17 cellular contexts compared by ENCODE assay signal in the genomic region with DNA sequence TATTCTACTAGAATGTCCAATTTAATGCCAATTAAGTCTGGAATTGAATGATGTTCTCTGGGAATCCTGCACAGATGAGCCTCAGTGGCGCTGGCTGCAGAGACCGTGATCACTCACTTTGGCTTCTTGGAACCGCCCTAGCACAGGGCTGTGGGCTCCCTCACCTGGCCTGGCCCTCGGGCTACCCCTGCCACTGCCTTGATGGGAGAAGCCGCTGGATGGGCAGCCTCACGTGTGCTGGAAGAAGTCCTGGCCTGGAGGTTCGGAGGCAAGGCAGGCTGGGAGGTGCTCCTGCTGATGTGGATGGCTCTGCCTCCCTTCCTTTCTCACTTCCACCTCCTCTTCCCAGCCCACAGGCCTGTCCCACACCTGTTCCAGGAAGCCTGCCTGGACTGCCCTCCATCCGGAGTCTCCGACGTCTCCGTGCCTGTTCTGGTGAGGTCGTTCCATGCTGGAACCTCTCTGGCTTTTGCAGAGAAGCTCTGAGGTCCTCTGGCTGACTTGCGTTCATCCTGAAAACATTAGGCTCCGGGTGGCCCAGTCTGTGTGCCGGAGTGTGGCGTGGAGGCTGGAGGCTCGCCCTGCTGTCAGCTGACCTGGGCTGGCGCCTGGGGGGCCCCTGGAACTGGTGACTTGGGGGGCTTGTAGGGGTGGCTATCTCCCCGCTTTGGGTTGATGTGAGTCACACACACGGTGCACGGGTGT.
A peak's percentile ranks its signal among the peaks of the same experiment; 100 is the strongest.
DNase-seq lines count a peak whose midpoint lies in the region; ATAC-seq and TF ChIP-seq lines count a peak whose summit lies in the region.
"Had no signal": no experiment of that assay in that cellular context is flagged by ENCODE, and none has a peak within 500 bp of the region (broad histone marks: within the 10 kb centered on the region; RNA-seq: fewer than 3 reads in every experiment).

No MANE protein-coding gene starts in this region.

- CTCF ChIA-PET in HEK293 (lab: Yijun Ruan, JAX): no interaction called here
- CTCF ChIA-PET in naive thymus-derived CD4-positive, alpha-beta T cell (lab: Charles Lee): interaction anchor here (1.5 kb wide), 1 partner anchor 16 kb away, joined by 6 read pairs; no protein-coding TSS in a partner anchor

- TF ChIP-seq CTCF in HEK293 (tag by site-specific recombination; IDR thresholded peaks at IDR 0.05): no peak
- TF ChIP-seq CTCF in chondrocyte (IDR thresholded peaks at IDR 0.05): no peak
- TF ChIP-seq CTCF in thyroid gland (IDR thresholded peaks at IDR 0.05): no peak
- no peak for TF ChIP-seq CTCF in foreskin fibroblast (IDR thresholded peaks at IDR 0.05; ENCODE audit: low read depth, low read length)

- H3K36me3 ChIP-seq in HEK293 (ENCODE audit: control insufficient read depth in 2 of 2, insufficient read depth in 1 of 2, low read length in 2 of 2): no peaks in the 10 kb centered on the region
- H3K36me3 ChIP-seq in naive thymus-derived CD4-positive, alpha-beta T cell (ENCODE audit: control insufficient read depth in 2 of 3, insufficient read depth in 3 of 3, low read length in 3 of 3): no peaks in the 10 kb centered on the region
- no peaks in the 10 kb centered on the region for H3K36me3 ChIP-seq in thyroid gland

- H3K4me1 ChIP-seq in HEK293 (ENCODE audit: control insufficient read depth, insufficient read depth, low read length): no peaks in the 10 kb centered on the region
- peaks cover 0 to 33% of the 10 kb centered on the region in 2 donors for H3K4me1 ChIP-seq in naive thymus-derived CD4-positive, alpha-beta T cell (ENCODE audit: control insufficient read depth in 2 of 2, insufficient read depth in 2 of 2, low read length in 2 of 2)
- peaks cover 10 to 38% of the 10 kb centered on the region in 2 donors for H3K4me1 ChIP-seq in thyroid gland

- POLR2A ChIA-PET in HEK293 (lab: Yijun Ruan, JAX): no interaction called here
- POLR2A ChIA-PET in naive thymus-derived CD4-positive, alpha-beta T cell (lab: Charles Lee): interaction anchor here (1.2 to 2.0 kb wide), 2 partner anchors 17 to 19 kb away, joined by 3 to 8 read pairs; no protein-coding TSS in a partner anchor

- H3K4me1 Mint-ChIP-seq in chondrocyte (ENCODE audit: low read depth): peaks cover 34% of the 10 kb centered on the region
- peaks cover 0 to 17% (median 9%) of the 10 kb centered on the region in 7 donors for H3K4me1 Mint-ChIP-seq in naive thymus-derived CD4-positive, alpha-beta T cell
- H3K4me1 Mint-ChIP-seq: CD4-positive, alpha-beta memory T cell; endodermal cell had no signal

- H3K27me3 Mint-ChIP-seq in chondrocyte (ENCODE audit: low read depth): no peaks in the 10 kb centered on the region
- no peaks in the 10 kb centered on the region for H3K27me3 Mint-ChIP-seq in naive thymus-derived CD4-positive, alpha-beta T cell
- H3K27me3 Mint-ChIP-seq: CD4-positive, alpha-beta memory T cell had no signal

- H3K27ac ChIP-seq in HEK293 (ENCODE audit: extremely low read depth, low read depth, low read length): no peak overlapping the region
- no peak overlapping the region for H3K27ac ChIP-seq in naive thymus-derived CD4-positive, alpha-beta T cell (ENCODE audit: low read depth, low read length)
- H3K27ac ChIP-seq in thyroid gland: peak overlapping the region in 2 of 3 donors; percentile 43 to 45
- no peak overlapping the region for H3K27ac ChIP-seq in caudate nucleus (ENCODE audit: low read depth, low read length)

- ATAC-seq in naive thymus-derived CD4-positive, alpha-beta T cell: no peak
- ATAC-seq in GM21367 (IDR thresholded peaks at IDR 0.05; ENCODE audit: unreplicated experiment): no peak

- H3K9me3 Mint-ChIP-seq in chondrocyte (ENCODE audit: low read depth): no peaks in the 10 kb centered on the region
- H3K9me3 Mint-ChIP-seq in naive thymus-derived CD4-positive, alpha-beta T cell: no peaks in the 10 kb centered on the region
- H3K9me3 Mint-ChIP-seq: CD4-positive, alpha-beta memory T cell; endodermal cell; T-helper 2 cell treated with Interferon-gamma antibody and Interleukin-4, amounts not matched to agents 5 μg/mL and 100 μg/mL, for 36 hours had no signal

- DNase-seq in chondrocyte (ENCODE audit: low spot score) (no peak), thyroid gland (no peak), caudate nucleus (lab: John Stamatoyannopoulos, UW) (no peak), DMS 273 (lab: John Stamatoyannopoulos, UW; ENCODE audit: unreplicated experiment) (no peak), foreskin fibroblast (no peak)
- no peak for DNase-seq in naive thymus-derived CD4-positive, alpha-beta T cell
- DNase-seq: activated CD4-positive, CD25-positive, alpha-beta regulatory T cell treated with anti-CD3 and anti-CD28 coated beads, Interleukin-2, amount 50 U/mL, for 72 hours; activated naive CD4-positive, alpha-beta T cell treated with Interleukin-2 at 50 U/mL for 16 hours; CD4-positive, alpha-beta memory T cell; endodermal cell; foreskin melanocyte; Karpas-422; NCI-H146; NCI-H446 treated with DMSO at 0.1 percent for 48 hours had no signal

- no peaks in the 10 kb centered on the region for H3K27me3 ChIP-seq in naive thymus-derived CD4-positive, alpha-beta T cell (ENCODE audit: control insufficient read depth in 2 of 2, insufficient read depth in 2 of 2, low read length in 2 of 2)
- H3K27me3 ChIP-seq in thyroid gland: no peaks in the 10 kb centered on the region

- H3K27ac Mint-ChIP-seq in chondrocyte (ENCODE audit: unreplicated experiment): peak overlapping the region; percentile 86
- peak overlapping the region in 5 of 9 donors; percentile 54 to 97 (median 65) for H3K27ac Mint-ChIP-seq in naive thymus-derived CD4-positive, alpha-beta T cell
- H3K27ac Mint-ChIP-seq: endodermal cell; T-helper 2 cell treated with Interferon-gamma antibody and Interleukin-4, amounts not matched to agents 5 μg/mL and 100 μg/mL, for 36 hours had no signal

- no peaks in the 10 kb centered on the region for H3K36me3 Mint-ChIP-seq in chondrocyte (ENCODE audit: low read depth)
- no peaks in the 10 kb centered on the region for H3K36me3 Mint-ChIP-seq in naive thymus-derived CD4-positive, alpha-beta T cell
- H3K36me3 Mint-ChIP-seq: CD4-positive, alpha-beta memory T cell had no signal

- intact Hi-C loops in naive thymus-derived CD4-positive, alpha-beta T cell (cut with micrococcal nuclease): loop anchor here in 1 of 2 donors (2.0 kb wide), 1 partner anchor 25 kb away; no protein-coding TSS in a partner anchor
- intact Hi-C loops in thyroid gland (cut with DNase I): no loop called here

- H3K4me3 ChIP-seq in HEK293 (ENCODE audit: low read depth, low read length) (no peak overlapping the region), thyroid gland (replicated peaks in 1 of 3) (no peak overlapping the region), foreskin fibroblast (ENCODE audit: low read depth in 1 of 2, low read length in 2 of 2) (no peak overlapping the region)
- H3K4me3 ChIP-seq in naive thymus-derived CD4-positive, alpha-beta T cell (ENCODE audit: low read length): no peak overlapping the region

- TF ChIP-seq POLR2A in thyroid gland (IDR thresholded peaks at IDR 0.05): no peak

- 80 to 87% methylated on average over 21 of the region's 21 CpGs for WGBS in thyroid gland, 2 donors

- no peaks in the 10 kb centered on the region for H3K9me3 ChIP-seq in HEK293 (ENCODE audit: control insufficient read depth, insufficient read depth, low read depth, low read length)
- H3K9me3 ChIP-seq in naive thymus-derived CD4-positive, alpha-beta T cell (ENCODE audit: control insufficient read depth in 2 of 3, low read length in 3 of 3): no peaks in the 10 kb centered on the region
- no peaks in the 10 kb centered on the region for H3K9me3 ChIP-seq in thyroid gland

- H3K4me3 Mint-ChIP-seq in chondrocyte (ENCODE audit: unreplicated experiment): no peak overlapping the region
- H3K4me3 Mint-ChIP-seq in naive thymus-derived CD4-positive, alpha-beta T cell: no peak overlapping the region
- H3K4me3 Mint-ChIP-seq: CD4-positive, alpha-beta memory T cell; endodermal cell; T-helper 2 cell treated with Interferon-gamma antibody and Interleukin-4, amounts not matched to agents 5 μg/mL and 100 μg/mL, for 36 hours had no signal

TF ChIP-seq in HEK293, 187 proteins besides CTCF, POLR2A, EP300 and RAD21:
- TF ChIP-seq ZNF600 (tag by site-specific recombination; IDR thresholded peaks at IDR 0.05) (0 out of 2 replicates have a peak, but pooled peaks have one; percentile 33), ZBTB48 (tag by site-specific recombination; IDR thresholded peaks at IDR 0.05) (no peak)

Comparison
In these comparisons a context has a peak if more than half of its experiments do, and no peak if none do; other contexts are left out.
1. H3K27ac ChIP-seq: peak in thyroid gland (2 of 3); none in HEK293 (single experiment), naive thymus-derived CD4-positive, alpha-beta T cell (single experiment) and caudate nucleus (single experiment).